Comparison of ENCODE assay signal across 13 cellular contexts in the genomic region with DNA sequence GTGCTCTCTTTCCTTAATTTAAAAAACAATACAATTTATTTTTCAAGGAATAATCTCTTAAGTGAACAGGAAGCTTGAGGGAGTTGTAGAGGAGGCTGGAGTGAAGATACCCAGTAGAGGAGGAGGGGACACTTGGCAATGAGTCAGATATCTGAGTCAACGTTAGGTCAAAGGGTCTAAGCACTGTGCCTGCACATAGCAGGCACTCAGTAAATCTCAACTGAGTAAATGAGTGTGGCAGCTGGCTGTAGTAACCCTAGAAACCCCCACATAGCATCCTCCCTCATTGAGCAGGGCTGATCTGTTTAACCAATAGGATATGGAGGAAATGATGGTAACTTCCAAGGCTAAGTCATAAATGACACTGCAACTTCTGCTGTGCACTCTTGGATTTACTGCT.
DNase-seq lines count a peak whose midpoint lies in the region; TF ChIP-seq lines count a peak whose summit lies in the region.
"Had no signal": no experiment of that assay in that cellular context is flagged by ENCODE, and none has a peak within 500 bp of the region (broad histone marks: within the 10 kb centered on the region; RNA-seq: fewer than 3 reads in every experiment).

No MANE protein-coding gene starts in this region.

- no peaks in the 10 kb centered on the region for H3K27me3 Mint-ChIP-seq in activated CD4-positive, alpha-beta memory T cell treated with anti-CD3 and anti-CD28 coated beads, Interleukin-2, amount 10 ng/mL, durations not matched to agents 7 days and 5 days

- no peaks in the 10 kb centered on the region for H3K9me3 Mint-ChIP-seq in activated CD4-positive, alpha-beta memory T cell treated with anti-CD3 and anti-CD28 coated beads, Interleukin-2, amount 10 ng/mL, durations not matched to agents 7 days and 5 days
- H3K9me3 Mint-ChIP-seq: nephron; T-helper 1 cell treated with Interleukin-12 subunit alpha and Interleukin-12 subunit beta and Interleukin-4 antibody, amounts not matched to agents 30 μg/mL and 1 μg/mL, for 36 hours had no signal

- peak; percentile 76 for DNase-seq in Caki2 (ENCODE audit: low read depth)
- DNase-seq in H4 (ENCODE audit: low spot score) = peak; percentile 26
- peak; percentile 87 for DNase-seq in M059J (ENCODE audit: low read depth)
- DNase-seq in epithelial cell of esophagus (ENCODE audit: low read depth) = peak; percentile 74
- DNase-seq in HuH-7 (ENCODE audit: low spot score) = no peak
- no peak for DNase-seq in stimulated activated CD4-positive, alpha-beta T cell treated with anti-CD3 and anti-CD28 coated beads, Interleukin-4, amount 100 ng/mL, for 1 hour
- DNase-seq in activated CD4-positive, alpha-beta memory T cell treated with anti-CD3 and anti-CD28 coated beads, Interleukin-2, amount 10 ng/mL, durations not matched to agents 7 days and 5 days = no peak
- no peak for DNase-seq in middle frontal gyrus (ENCODE audit: extremely low spot score, low spot score)
- DNase-seq: activated gamma-delta T cell treated with Interleukin-2 at 50 U/mL for 16 hours; CD4-positive, CD25-positive, alpha-beta regulatory T cell; NCI-H1092 had no signal

- H3K4me3 ChIP-seq in epithelial cell of esophagus (ENCODE audit: low read length) = no peak overlapping the region

- no peaks in the 10 kb centered on the region for H3K4me1 Mint-ChIP-seq in activated CD4-positive, alpha-beta memory T cell treated with anti-CD3 and anti-CD28 coated beads, Interleukin-2, amount 10 ng/mL, durations not matched to agents 7 days and 5 days
- H3K4me1 Mint-ChIP-seq: CD4-positive, CD25-positive, alpha-beta regulatory T cell; nephron had no signal

- POLR2A ChIA-PET in activated CD4-positive, alpha-beta memory T cell treated with anti-CD3 and anti-CD28 coated beads, Interleukin-2, amount 10 ng/mL, durations not matched to agents 7 days and 5 days (lab: Charles Lee) = no interaction called here

- H3K36me3 Mint-ChIP-seq in activated CD4-positive, alpha-beta memory T cell treated with anti-CD3 and anti-CD28 coated beads, Interleukin-2, amount 10 ng/mL, durations not matched to agents 7 days and 5 days (ENCODE audit: low read depth) = no peaks in the 10 kb centered on the region
- H3K36me3 Mint-ChIP-seq: CD4-positive, CD25-positive, alpha-beta regulatory T cell had no signal

- H3K4me3 Mint-ChIP-seq in activated CD4-positive, alpha-beta memory T cell treated with anti-CD3 and anti-CD28 coated beads, Interleukin-2, amount 10 ng/mL, durations not matched to agents 7 days and 5 days = no peak overlapping the region
- H3K4me3 Mint-ChIP-seq: CD4-positive, CD25-positive, alpha-beta regulatory T cell; nephron; T-helper 1 cell treated with Interleukin-12 subunit alpha and Interleukin-12 subunit beta and Interleukin-4 antibody, amounts not matched to agents 30 μg/mL and 1 μg/mL, for 36 hours had no signal

- CTCF ChIA-PET in activated CD4-positive, alpha-beta memory T cell treated with anti-CD3 and anti-CD28 coated beads, Interleukin-2, amount 10 ng/mL, durations not matched to agents 7 days and 5 days (lab: Charles Lee) = no interaction called here

- TF ChIP-seq CTCF in epithelial cell of esophagus (IDR thresholded peaks at IDR 0.05; ENCODE audit: insufficient read depth, low read depth, low read length, missing control alignments) = no peak

- no peak overlapping the region for H3K27ac Mint-ChIP-seq in activated CD4-positive, alpha-beta memory T cell treated with anti-CD3 and anti-CD28 coated beads, Interleukin-2, amount 10 ng/mL, durations not matched to agents 7 days and 5 days
- H3K27ac Mint-ChIP-seq: CD4-positive, CD25-positive, alpha-beta regulatory T cell; nephron; T-helper 1 cell treated with Interleukin-12 subunit alpha and Interleukin-12 subunit beta and Interleukin-4 antibody, amounts not matched to agents 30 μg/mL and 1 μg/mL, for 36 hours had no signal

- in situ Hi-C loops in Caki2 (cut with HindIII; ENCODE audit: low pct_unique_long_range_greater_than_20kb, low sequenced_read_pairs) = no loop called here

Comparison
In these comparisons a context has a peak if more than half of its experiments do, and no peak if none do; other contexts are left out.
1. DNase-seq: peak in Caki2 (single experiment), H4 (single experiment), M059J (single experiment) and epithelial cell of esophagus (single experiment); none in HuH-7 (single experiment), stimulated activated CD4-positive, alpha-beta T cell treated with anti-CD3 and anti-CD28 coated beads, Interleukin-4, amount 100 ng/mL, for 1 hour (single experiment), activated CD4-positive, alpha-beta memory T cell treated with anti-CD3 and anti-CD28 coated beads, Interleukin-2, amount 10 ng/mL, durations not matched to agents 7 days and 5 days (single experiment) and middle frontal gyrus (single experiment).